ENCODE assay signal across 11 cellular contexts in the genomic region with DNA sequence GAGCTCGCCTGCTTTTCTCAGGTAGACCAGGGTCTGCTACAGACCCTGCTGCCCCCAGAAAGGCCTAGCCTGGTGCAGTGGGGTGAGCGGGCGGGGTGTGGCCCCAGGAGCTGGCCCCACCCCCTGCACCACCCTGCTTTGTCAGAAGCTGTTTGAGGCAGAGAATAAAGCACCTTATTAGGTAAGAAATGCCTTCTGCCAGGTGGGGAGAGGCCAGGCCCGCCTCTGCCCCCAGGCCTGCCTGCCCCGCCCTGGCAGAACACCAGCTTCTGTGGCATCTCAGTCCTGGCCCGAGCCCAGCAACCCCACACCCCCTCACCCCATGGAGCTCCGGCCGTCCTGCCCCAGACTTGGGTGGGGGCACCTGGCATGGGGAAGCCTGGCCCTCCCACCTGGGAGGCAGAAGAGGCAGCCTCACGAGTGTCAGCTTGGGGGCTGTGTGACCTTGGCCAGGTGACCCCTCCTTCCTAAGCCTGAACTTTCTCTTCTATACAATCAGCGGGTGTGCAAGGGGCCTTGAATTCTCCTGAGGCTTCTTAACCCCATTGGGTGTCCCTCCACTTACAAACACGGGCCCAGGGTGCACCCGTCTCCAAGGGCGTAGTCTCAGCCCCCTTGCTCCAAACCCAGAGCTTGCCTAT. TPM values are rescaled to one million over a fixed set of nuclear protein-coding genes. Genes with fewer than 3 reads are reported as not detected.
DNase-seq lines count a peak whose midpoint lies in the region; ATAC-seq and TF ChIP-seq lines count a peak whose summit lies in the region.
"Had no signal": no experiment of that assay in that cellular context is flagged by ENCODE, and none has a peak within 500 bp of the region (broad histone marks: within the 10 kb centered on the region; RNA-seq: fewer than 3 reads in every experiment).

No MANE protein-coding gene starts in this region.

- no peaks in the 10 kb centered on the region for H3K9me3 ChIP-seq in SJSA1 (replicated peaks)
- no peaks in the 10 kb centered on the region for H3K9me3 ChIP-seq in thoracic aorta

- H3K4me3 ChIP-seq in SJSA1 = no peak overlapping the region
- H3K4me3 ChIP-seq in thoracic aorta = no peak overlapping the region

- no peak for TF ChIP-seq CTCF in thoracic aorta (IDR thresholded peaks at IDR 0.05)

- H3K36me3 ChIP-seq in SJSA1 (peaks cover 7% of the 10 kb centered on the region), thoracic aorta (no peaks in the 10 kb centered on the region)

- H3K4me1 ChIP-seq in SJSA1 (replicated peaks) = peaks cover 72% of the 10 kb centered on the region
- peaks cover 14 to 47% of the 10 kb centered on the region in 2 donors for H3K4me1 ChIP-seq in thoracic aorta (ENCODE audit: control insufficient read depth in 1 of 2, low read depth in 2 of 2)

- H3K27me3 ChIP-seq in SJSA1 (replicated peaks) (no peaks in the 10 kb centered on the region), thoracic aorta (replicated peaks; ENCODE audit: insufficient read depth) (no peaks in the 10 kb centered on the region)

- peak overlapping the region; percentile 100 for H3K27ac ChIP-seq in SJSA1
- H3K27ac ChIP-seq in thoracic aorta = peak overlapping the region; percentile 78 to 84

- ATAC-seq in thoracic aorta (ENCODE audit: insufficient number of reproducible peaks, low FRiP score, low read depth) = no peak
- no peak for ATAC-seq in HG03025 (IDR thresholded peaks at IDR 0.05; ENCODE audit: low FRiP score, unreplicated experiment)
- no peak for ATAC-seq in HG02678 (IDR thresholded peaks at IDR 0.05; ENCODE audit: unreplicated experiment)

- DNase-seq in DMS79 treated with DMSO at 0.1 percent for 48 hours (lab: John Stamatoyannopoulos, UW) = peak; percentile 3
- DNase-seq in DMS79 (lab: John Stamatoyannopoulos, UW) = no peak
- no peak for DNase-seq in SJSA1 (ENCODE audit: low read depth in 1 of 2, low spot score in 2 of 2)
- peak; percentile 79 for DNase-seq in islet precursor cell
- DNase-seq in thoracic aorta (ENCODE audit: low spot score) = no peak
- DNase-seq in CD1c-positive myeloid dendritic cell (ENCODE audit: extremely low spot score) = no peak
- DNase-seq: activated CD4-positive, alpha-beta T cell treated with anti-CD3 and anti-CD28 coated beads for 48 hours; left cardiac atrium; NCI-H2227 treated with DMSO at 0.1 percent for 48 hours had no signal

RNA-seq across cellular contexts. Expression of a gene that starts 43.2 kb away (rescaled TPM):
- 1.5 and 4.0 TPM in 2 replicates for total RNA-seq in SJSA1 (2014; rRNA removed; shearing (Covaris generic))
- under 1 TPM; 0.21 to 0.41 TPM for total RNA-seq in thoracic aorta

Comparison
In these comparisons a context has a peak if more than half of its experiments do, and no peak if none do; other contexts are left out.
1. DNase-seq: peak in DMS79 treated with DMSO at 0.1 percent for 48 hours (single experiment) and islet precursor cell (single experiment); none in DMS79 (single experiment), SJSA1 (0 of 2), thoracic aorta (single experiment) and CD1c-positive myeloid dendritic cell (single experiment).